In genomic region chr17:44543905-44544523, GRCh38 we compare ENCODE assay signal across 1 cellular context.
TF ChIP-seq lines count a peak whose summit lies in the region.

No MANE protein-coding gene starts in this region.

TF ChIP-seq in GM23338, 12 proteins besides CTCF, POLR2A, EP300 and RAD21 (continued from another document):
- TF ChIP-seq, protein P1, sequence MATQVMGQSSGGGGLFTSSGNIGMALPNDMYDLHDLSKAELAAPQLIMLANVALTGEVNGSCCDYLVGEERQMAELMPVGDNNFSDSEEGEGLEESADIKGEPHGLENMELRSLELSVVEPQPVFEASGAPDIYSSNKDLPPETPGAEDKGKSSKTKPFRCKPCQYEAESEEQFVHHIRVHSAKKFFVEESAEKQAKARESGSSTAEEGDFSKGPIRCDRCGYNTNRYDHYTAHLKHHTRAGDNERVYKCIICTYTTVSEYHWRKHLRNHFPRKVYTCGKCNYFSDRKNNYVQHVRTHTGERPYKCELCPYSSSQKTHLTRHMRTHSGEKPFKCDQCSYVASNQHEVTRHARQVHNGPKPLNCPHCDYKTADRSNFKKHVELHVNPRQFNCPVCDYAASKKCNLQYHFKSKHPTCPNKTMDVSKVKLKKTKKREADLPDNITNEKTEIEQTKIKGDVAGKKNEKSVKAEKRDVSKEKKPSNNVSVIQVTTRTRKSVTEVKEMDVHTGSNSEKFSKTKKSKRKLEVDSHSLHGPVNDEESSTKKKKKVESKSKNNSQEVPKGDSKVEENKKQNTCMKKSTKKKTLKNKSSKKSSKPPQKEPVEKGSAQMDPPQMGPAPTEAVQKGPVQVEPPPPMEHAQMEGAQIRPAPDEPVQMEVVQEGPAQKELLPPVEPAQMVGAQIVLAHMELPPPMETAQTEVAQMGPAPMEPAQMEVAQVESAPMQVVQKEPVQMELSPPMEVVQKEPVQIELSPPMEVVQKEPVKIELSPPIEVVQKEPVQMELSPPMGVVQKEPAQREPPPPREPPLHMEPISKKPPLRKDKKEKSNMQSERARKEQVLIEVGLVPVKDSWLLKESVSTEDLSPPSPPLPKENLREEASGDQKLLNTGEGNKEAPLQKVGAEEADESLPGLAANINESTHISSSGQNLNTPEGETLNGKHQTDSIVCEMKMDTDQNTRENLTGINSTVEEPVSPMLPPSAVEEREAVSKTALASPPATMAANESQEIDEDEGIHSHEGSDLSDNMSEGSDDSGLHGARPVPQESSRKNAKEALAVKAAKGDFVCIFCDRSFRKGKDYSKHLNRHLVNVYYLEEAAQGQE (IDR thresholded peaks at IDR 0.05; ENCODE audit: unreplicated experiment), result no peak
- TF ChIP-seq, protein P2, sequence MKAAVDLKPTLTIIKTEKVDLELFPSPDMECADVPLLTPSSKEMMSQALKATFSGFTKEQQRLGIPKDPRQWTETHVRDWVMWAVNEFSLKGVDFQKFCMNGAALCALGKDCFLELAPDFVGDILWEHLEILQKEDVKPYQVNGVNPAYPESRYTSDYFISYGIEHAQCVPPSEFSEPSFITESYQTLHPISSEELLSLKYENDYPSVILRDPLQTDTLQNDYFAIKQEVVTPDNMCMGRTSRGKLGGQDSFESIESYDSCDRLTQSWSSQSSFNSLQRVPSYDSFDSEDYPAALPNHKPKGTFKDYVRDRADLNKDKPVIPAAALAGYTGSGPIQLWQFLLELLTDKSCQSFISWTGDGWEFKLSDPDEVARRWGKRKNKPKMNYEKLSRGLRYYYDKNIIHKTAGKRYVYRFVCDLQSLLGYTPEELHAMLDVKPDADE (IDR thresholded peaks at IDR 0.05), result no peak
- TF ChIP-seq ZNF462 (CRISPR knock-in tag; IDR thresholded peaks at IDR 0.05) (no peak), JUNB (IDR thresholded peaks at IDR 0.05; ENCODE audit: unreplicated experiment) (no peak)
